18 cellular contexts compared by ENCODE assay signal in the genomic region with DNA sequence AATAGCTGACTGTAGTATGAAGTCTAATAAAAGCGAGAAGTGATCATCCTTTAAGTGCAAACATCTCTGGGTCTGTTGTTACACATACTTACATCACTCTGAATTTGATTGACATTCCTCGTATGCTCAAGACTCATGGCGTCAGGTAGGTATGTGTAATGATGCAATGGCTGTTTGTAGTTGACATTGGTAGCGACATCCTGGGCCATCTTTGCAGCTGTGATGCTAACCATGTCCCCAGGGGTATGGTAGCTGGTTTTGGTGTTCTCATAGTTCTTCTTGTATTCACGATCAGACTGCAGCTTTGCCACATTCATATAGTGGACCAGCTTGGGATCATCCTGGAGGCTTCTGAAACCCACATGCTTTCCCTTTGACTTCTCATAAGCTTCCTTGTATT.
DNase-seq lines count a peak whose midpoint lies in the region; ATAC-seq and TF ChIP-seq lines count a peak whose summit lies in the region.
"Had no signal": no experiment of that assay in that cellular context is flagged by ENCODE, and none has a peak within 500 bp of the region (broad histone marks: within the 10 kb centered on the region; RNA-seq: fewer than 3 reads in every experiment).

No MANE protein-coding gene starts in this region.

- H3K56ac ChIP-seq in mesendoderm (ENCODE audit: low read length) = no peak overlapping the region

- ATAC-seq in HCT116 (no peak), gastrocnemius medialis (peak in 1 of 2 donors; percentile 29), GM21360 (IDR thresholded peaks at IDR 0.05; ENCODE audit: unreplicated experiment) (no peak)

- BruUV-seq in HCT116 (replicated peaks; lab: Mats Ljungman, UMichigan) = no TSS peak

- H3K4me3 ChIP-seq in HCT116 (replicated peaks in 1 of 2; ENCODE audit: low read depth in 1 of 2, low read length in 2 of 2) (no peak overlapping the region), mesendoderm (ENCODE audit: low read length) (no peak overlapping the region), gastrocnemius medialis (no peak overlapping the region)

- no peaks in the 10 kb centered on the region for H3K9me3 ChIP-seq in HCT116 (ENCODE audit: control insufficient read depth in 1 of 2, insufficient read depth in 1 of 2, low read depth in 1 of 2, low read length in 2 of 2)
- no peaks in the 10 kb centered on the region for H3K9me3 ChIP-seq in gastrocnemius medialis
- H3K9me3 ChIP-seq: Caco-2 had no signal

- no peak overlapping the region for H3K23ac ChIP-seq in mesendoderm (ENCODE audit: low read length)

- in situ Hi-C loops in gastrocnemius medialis (cut with MboI; ENCODE audit: low sequenced_read_pairs in 4 of 4) = no loop called here

- no peak overlapping the region for H3K18ac ChIP-seq in mesendoderm (ENCODE audit: low read length)

- no peak overlapping the region for H4K8ac ChIP-seq in mesendoderm (ENCODE audit: low read depth, low read length)

- H4K20me1 ChIP-seq in HCT116 (ENCODE audit: insufficient read depth) = no peaks in the 10 kb centered on the region

- no peak overlapping the region for H2BK120ac ChIP-seq in mesendoderm (ENCODE audit: low read depth, low read length)

- WGBS in mesendoderm (ENCODE audit: extremely low coverage, insufficient coverage, low lambda C conversion rate) = no CpG with 5 or more reads among the region's 5 CpGs

- H4K5ac ChIP-seq in mesendoderm (ENCODE audit: low read length) = no peak overlapping the region

- no peaks in the 10 kb centered on the region for H3K36me3 Mint-ChIP-seq in T-helper 2 cell treated with Interferon-gamma antibody and Interleukin-4, amounts not matched to agents 5 μg/mL and 100 μg/mL, for 36 hours (ENCODE audit: low read depth)

- H3K27ac ChIP-seq in HCT116 (ENCODE audit: low read depth, low read length) (no peak overlapping the region), mesendoderm (ENCODE audit: low read depth, low read length) (no peak overlapping the region), gastrocnemius medialis (peak overlapping the region in 3 of 4 donors; percentile 60 to 80 (median 64))
- H3K27ac ChIP-seq: C4-2B, HL-60 had no signal

- H3K9me3 Mint-ChIP-seq in T-helper 2 cell treated with Interferon-gamma antibody and Interleukin-4, amounts not matched to agents 5 μg/mL and 100 μg/mL, for 36 hours = no peaks in the 10 kb centered on the region
- H3K9me3 Mint-ChIP-seq: CD4-positive, alpha-beta T cell; H9 had no signal

- H3K4me2 ChIP-seq in HCT116 (ENCODE audit: low read length) = no peak overlapping the region
- no peak overlapping the region for H3K4me2 ChIP-seq in mesendoderm (ENCODE audit: low read length)

- no peak overlapping the region for H2BK15ac ChIP-seq in mesendoderm (replicated peaks; ENCODE audit: low read depth)

- H3K4ac ChIP-seq in mesendoderm (ENCODE audit: low read depth, low read length) = no peak overlapping the region

- H3K4me1 ChIP-seq in HCT116 (ENCODE audit: control insufficient read depth in 1 of 2, insufficient read depth in 2 of 2, low read length in 2 of 2) = peaks cover 0 to 7% of the 10 kb centered on the region in 2 experiments; a peak in 1 of 4 replicates
- H3K4me1 ChIP-seq in mesendoderm (ENCODE audit: control insufficient read depth, low read depth, low read length) = no peaks in the 10 kb centered on the region
- peaks cover 19% of the 10 kb centered on the region in 2 donors for H3K4me1 ChIP-seq in gastrocnemius medialis
- H3K4me1 ChIP-seq: Caco-2 had no signal

- peaks cover 11% of the 10 kb centered on the region for H3K27me3 Mint-ChIP-seq in T-helper 2 cell treated with Interferon-gamma antibody and Interleukin-4, amounts not matched to agents 5 μg/mL and 100 μg/mL, for 36 hours (ENCODE audit: low read depth)
- H3K27me3 Mint-ChIP-seq: CD4-positive, alpha-beta T cell had no signal

- POLR2A ChIA-PET in HCT116 (lab: Charles Lee) = no interaction called here

- no peak overlapping the region for H2AK5ac ChIP-seq in mesendoderm (ENCODE audit: low read length)

- H3K27me3 ChIP-seq in HCT116 (ENCODE audit: insufficient read depth, low read length) (no peaks in the 10 kb centered on the region), mesendoderm (ENCODE audit: insufficient read depth, low read length, poor library complexity) (no peaks in the 10 kb centered on the region), gastrocnemius medialis (no peaks in the 10 kb centered on the region)

- TF ChIP-seq CTCF in HCT116 (IDR thresholded peaks at IDR 0.05 in 2 of 3, conservative IDR thresholded peaks at IDR 0.05 in 1 of 3; ENCODE audit: borderline replicate concordance in 1 of 3, insufficient read depth in 1 of 3, low read depth in 2 of 3, low read length in 2 of 3) = no peak
- no peak for TF ChIP-seq CTCF in gastrocnemius medialis (IDR thresholded peaks at IDR 0.05 in 4 of 5, conservative IDR thresholded peaks at IDR 0.05 in 1 of 5)

- RAD21 ChIA-PET in HCT116 (lab: Charles Lee; ENCODE audit: low non-redundant PET in 1 of 2, low total read pairs in 2 of 2, uncharacterized antibody in 2 of 2, unreplicated experiment in 2 of 2) = no interaction called here

- no peak overlapping the region for H3K9ac ChIP-seq in HCT116 (ENCODE audit: low read length)
- H3K9ac ChIP-seq in mesendoderm (ENCODE audit: low read length) = no peak overlapping the region

- H3K4me3 Mint-ChIP-seq in T-helper 2 cell treated with Interferon-gamma antibody and Interleukin-4, amounts not matched to agents 5 μg/mL and 100 μg/mL, for 36 hours = no peak overlapping the region
- H3K4me3 Mint-ChIP-seq: CD4-positive, alpha-beta T cell; H9 had no signal

- no peaks in the 10 kb centered on the region for H3K36me3 ChIP-seq in HCT116 (ENCODE audit: control insufficient read depth in 1 of 2, insufficient read depth in 2 of 2, low read length in 2 of 2)
- H3K36me3 ChIP-seq in mesendoderm (ENCODE audit: control insufficient read depth, insufficient read depth, low read length) = no peaks in the 10 kb centered on the region
- peaks cover 3 to 99% of the 10 kb centered on the region in 2 donors for H3K36me3 ChIP-seq in gastrocnemius medialis

- CTCF ChIA-PET in HCT116 (lab: Charles Lee) = no interaction called here

- intact Hi-C loops in HCT116 (cut with micrococcal nuclease) = no loop called here
- intact Hi-C loops in gastrocnemius medialis (cut with DNase I; ENCODE audit: low total_unique reads) = no loop called here

- DNase-seq in HCT116 (ENCODE audit: low read depth, low spot score) (no peak), RKO (ENCODE audit: low spot score) (peak; percentile 18), mesendoderm (peak; percentile 34), gastrocnemius medialis (no peak), SKM-1 (lab: John Stamatoyannopoulos, UW; ENCODE audit: unreplicated experiment) (no peak)
- DNase-seq in T-helper 2 cell treated with Interferon-gamma antibody and Interleukin-4, amounts not matched to agents 5 μg/mL and 100 μg/mL, for 36 hours (ENCODE audit: low spot score) = no peak
- DNase-seq: AML-193; CD4-positive, alpha-beta T cell; DMS153; DMS79; GDM1; H9; IMR-90; KBM-7 had no signal

- no peak overlapping the region for H2BK5ac ChIP-seq in mesendoderm (ENCODE audit: low read length)

- H3K79me2 ChIP-seq in HCT116 (ENCODE audit: insufficient read depth, low read length) (no peaks in the 10 kb centered on the region), mesendoderm (ENCODE audit: control insufficient read depth, insufficient read depth, low read length) (no peaks in the 10 kb centered on the region)

- no peak overlapping the region for H3K27ac Mint-ChIP-seq in T-helper 2 cell treated with Interferon-gamma antibody and Interleukin-4, amounts not matched to agents 5 μg/mL and 100 μg/mL, for 36 hours
- H3K27ac Mint-ChIP-seq: CD4-positive, alpha-beta T cell; H9 had no signal

- H3K79me1 ChIP-seq in mesendoderm (ENCODE audit: low read length) = no peaks in the 10 kb centered on the region

- H3K4me1 Mint-ChIP-seq in T-helper 2 cell treated with Interferon-gamma antibody and Interleukin-4, amounts not matched to agents 5 μg/mL and 100 μg/mL, for 36 hours (ENCODE audit: low read depth) = peaks cover 3% of the 10 kb centered on the region

- no peak for TF ChIP-seq RAD21 in HCT116 (IDR thresholded peaks at IDR 0.05; ENCODE audit: low read depth)

- no peaks in the 10 kb centered on the region for H3K9me2 ChIP-seq in HCT116 (ENCODE audit: insufficient read depth)

- TF ChIP-seq POLR2A in HCT116 (IDR thresholded peaks at IDR 0.05; ENCODE audit: borderline replicate concordance, extremely low read depth, insufficient read depth, insufficient read length) (no peak), gastrocnemius medialis (IDR thresholded peaks at IDR 0.05) (no peak)

- no peak overlapping the region for H2AFZ ChIP-seq in HCT116 (ENCODE audit: low read depth, low read length, poor library complexity, severe bottlenecking)

TF ChIP-seq in HCT116, 20 proteins besides CTCF, POLR2A, EP300 and RAD21:
- TF ChIP-seq JUND (IDR thresholded peaks at IDR 0.05) (no peak), EZH2phosphoT487 (IDR thresholded peaks at IDR 0.05; ENCODE audit: borderline replicate concordance) (no peak), CEBPB (IDR thresholded peaks at IDR 0.05; ENCODE audit: low read depth) (peak; percentile 32; the same call in 1 of the 2 replicates)
- TF ChIP-seq, protein P1, sequence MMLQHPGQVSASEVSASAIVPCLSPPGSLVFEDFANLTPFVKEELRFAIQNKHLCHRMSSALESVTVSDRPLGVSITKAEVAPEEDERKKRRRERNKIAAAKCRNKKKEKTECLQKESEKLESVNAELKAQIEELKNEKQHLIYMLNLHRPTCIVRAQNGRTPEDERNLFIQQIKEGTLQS (IDR thresholded peaks at IDR 0.05) = no peak

Comparison
In these comparisons a context has a peak if more than half of its experiments do, and no peak if none do; other contexts are left out.
1. DNase-seq: peak in RKO (single experiment) and mesendoderm (single experiment); none in HCT116 (single experiment), gastrocnemius medialis (0 of 2), SKM-1 (single experiment) and T-helper 2 cell treated with Interferon-gamma antibody and Interleukin-4, amounts not matched to agents 5 μg/mL and 100 μg/mL, for 36 hours (single experiment).
2. H3K27ac ChIP-seq: peak in gastrocnemius medialis (3 of 4); none in HCT116 (single experiment) and mesendoderm (single experiment).